In the genomic region with DNA sequence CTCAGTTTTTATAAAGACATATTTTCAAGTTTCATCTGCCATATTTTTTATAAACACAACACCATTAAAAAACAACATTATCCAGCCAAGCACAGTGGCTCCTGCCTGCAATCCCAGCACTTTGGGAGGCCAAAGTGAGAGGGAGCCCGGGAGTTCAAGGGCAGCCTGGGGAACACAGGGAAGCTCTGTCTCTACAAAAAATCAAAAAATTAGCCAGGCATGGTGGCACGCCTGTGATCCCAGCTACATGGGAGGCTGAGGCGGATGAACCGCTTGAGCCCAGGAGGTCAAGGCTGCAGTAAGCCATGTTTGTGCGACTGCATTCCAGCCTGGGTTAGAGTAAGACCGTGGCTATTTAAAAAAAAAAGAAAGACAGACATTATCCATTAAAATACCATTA, we compare ENCODE assay signal across 27 cellular contexts.
"Had no signal": no experiment of that assay in that cellular context is flagged by ENCODE, and none has a peak within 500 bp of the region (broad histone marks: within the 10 kb centered on the region; RNA-seq: fewer than 3 reads in every experiment).

No MANE protein-coding gene starts in this region.

- H2AFZ ChIP-seq: neural progenitor cell had no signal

- H3K9me3 Mint-ChIP-seq: naive thymus-derived CD8-positive, alpha-beta T cell; nephron; neural progenitor cell; stimulated activated naive B cell treated with anti-CD40 and anti-IgM and Interleukin-4, amounts not matched to agents 10 μg/mL and 1 μg/mL and 100 μg/mL, for 72 hours; type B pancreatic cell had no signal

- H3K27me3 ChIP-seq: left lung, neural progenitor cell, neutrophil, stomach, testis, tibial artery, uterus had no signal

- H3K27ac Mint-ChIP-seq: neural progenitor cell; stimulated activated naive B cell treated with anti-CD40 and anti-IgM and Interleukin-4, amounts not matched to agents 10 μg/mL and 1 μg/mL and 100 μg/mL, for 72 hours had no signal

- H3K27ac ChIP-seq: left lung, lower lobe of right lung, neural progenitor cell, neutrophil, skin epidermis, stomach, tibial artery, uterus had no signal

- H3K4me1 Mint-ChIP-seq: nephron, neural progenitor cell had no signal

- ATAC-seq: stimulated activated naive CD8-positive, alpha-beta T cell treated with anti-CD3 and anti-CD28 coated beads, Interleukin-15, Interleukin-2, amounts not matched to agents 100 U/mL and 50 U/mL, for 24 hours had no signal

- H3K27me3 Mint-ChIP-seq: naive thymus-derived CD8-positive, alpha-beta T cell; progenitor cell of endocrine pancreas; stimulated activated naive B cell treated with anti-CD40 and anti-IgM and Interleukin-4, amounts not matched to agents 10 μg/mL and 1 μg/mL and 100 μg/mL, for 72 hours; type B pancreatic cell had no signal

- H3K4me3 ChIP-seq: left lung, lower lobe of right lung, neural progenitor cell, stomach, testis, tibial artery, uterus had no signal

- H3K9me3 ChIP-seq: left lung, lower lobe of right lung, neutrophil, stomach, testis, tibial artery, uterus had no signal

- FAIRE-seq: islet of Langerhans, kidney had no signal

- DNase-seq: head of caudate nucleus; hippocampal formation; kidney; left colon; left lung; lower lobe of right lung; mammary epithelial cell; mesenchymal stem cell; occipital lobe; stimulated activated CD4-positive, alpha-beta T cell treated with anti-CD3 and anti-CD28 coated beads, Interleukin-12 subunit alpha, Interleukin-12 subunit beta, amount 100 ng/mL, for 4 hours; stimulated activated CD4-positive, alpha-beta T cell treated with anti-CD3 and anti-CD28 coated beads, Interleukin-15, amount 100 ng/mL, for 24 hours; stimulated activated CD4-positive, alpha-beta T cell treated with anti-CD3 and anti-CD28 coated beads, Interleukin-2, amount 100 ng/mL, for 24 hours; stimulated activated CD4-positive, alpha-beta T cell treated with anti-CD3 and anti-CD28 coated beads, Interleukin-4, amount 100 ng/mL, for 1 hour; stimulated activated naive B cell treated with anti-CD40 and anti-IgM and Interleukin-4, amounts not matched to agents 10 μg/mL and 1 μg/mL and 100 μg/mL, for 72 hours; stimulated activated naive CD8-positive, alpha-beta T cell treated with anti-CD3 and anti-CD28 coated beads, Interleukin-15, Interleukin-2, amounts not matched to agents 100 U/mL and 50 U/mL, for 24 hours; stomach; testis; tibial artery; uterus had no signal

- H3K36me3 ChIP-seq: uterus had no signal

- H3K4me3 Mint-ChIP-seq: naive thymus-derived CD8-positive, alpha-beta T cell; nephron; neural progenitor cell; stimulated activated naive B cell treated with anti-CD40 and anti-IgM and Interleukin-4, amounts not matched to agents 10 μg/mL and 1 μg/mL and 100 μg/mL, for 72 hours; type B pancreatic cell had no signal

- H3K9ac ChIP-seq: neural progenitor cell had no signal

- H3K4me2 ChIP-seq: neural progenitor cell had no signal

- H3K4me1 ChIP-seq: left lung, lower lobe of right lung, neural progenitor cell, stomach, tibial artery, uterus had no signal
